In genomic region chr13:63050287-63050686, GRCh38 we compare ENCODE assay signal across 20 cellular contexts.
DNase-seq lines count a peak whose midpoint lies in the region; ATAC-seq, FAIRE-seq and TF ChIP-seq lines count a peak whose summit lies in the region.
"Had no signal": no experiment of that assay in that cellular context is flagged by ENCODE, and none has a peak within 500 bp of the region (broad histone marks: within the 10 kb centered on the region; RNA-seq: fewer than 3 reads in every experiment).

No MANE protein-coding gene starts in this region.

- POLR2A ChIA-PET in CD8-positive, alpha-beta T cell (lab: Charles Lee), result no interaction called here

- no peak overlapping the region for H3K27ac Mint-ChIP-seq in CD8-positive, alpha-beta T cell
- H3K27ac Mint-ChIP-seq: B cell; CD4-positive, alpha-beta T cell; CD8-positive, alpha-beta memory T cell had no signal

- no peak overlapping the region for H3K9ac ChIP-seq in kidney (ENCODE audit: low read length in 2 of 2)
- H3K9ac ChIP-seq: BLaER1 treated with 17β-estradiol and CSF1 and Interleukin-3, amounts not matched to agents 10 nM and 100 nM had no signal

- H3K27me3 Mint-ChIP-seq in CD8-positive, alpha-beta T cell (ENCODE audit: low read depth), result no peaks in the 10 kb centered on the region
- H3K27me3 Mint-ChIP-seq: B cell; CD4-positive, alpha-beta T cell; CD8-positive, alpha-beta memory T cell had no signal

- TF ChIP-seq CTCF in kidney (IDR thresholded peaks at IDR 0.05; ENCODE audit: borderline replicate concordance, extremely low read depth, insufficient read depth), result no peak
- no peak for TF ChIP-seq CTCF in CD8-positive, alpha-beta T cell (IDR thresholded peaks at IDR 0.05)

- CTCF ChIA-PET in CD8-positive, alpha-beta T cell (lab: Charles Lee), result no interaction called here

- no peaks in the 10 kb centered on the region for H3K36me3 ChIP-seq in kidney (ENCODE audit: control insufficient read depth in 1 of 2, insufficient read depth in 2 of 2, low read length in 2 of 2)
- H3K36me3 ChIP-seq in CD8-positive, alpha-beta T cell (ENCODE audit: insufficient read depth, low read length), result no peaks in the 10 kb centered on the region
- H3K36me3 ChIP-seq: BLaER1 treated with 17β-estradiol and CSF1 and Interleukin-3, amounts not matched to agents 10 nM and 100 nM had no signal

- peaks cover 31% of the 10 kb centered on the region for H3K9me3 Mint-ChIP-seq in CD8-positive, alpha-beta T cell

- H3K36me3 Mint-ChIP-seq in CD8-positive, alpha-beta T cell, result no peaks in the 10 kb centered on the region
- H3K36me3 Mint-ChIP-seq: CD8-positive, alpha-beta memory T cell had no signal

- no peak overlapping the region for H3K4me3 Mint-ChIP-seq in CD8-positive, alpha-beta T cell
- H3K4me3 Mint-ChIP-seq: B cell; CD4-positive, alpha-beta T cell; CD8-positive, alpha-beta memory T cell had no signal

- no peaks in the 10 kb centered on the region for H3K27me3 ChIP-seq in CD8-positive, alpha-beta T cell (ENCODE audit: insufficient read depth, low read length)
- H3K27me3 ChIP-seq: BLaER1 treated with 17β-estradiol and CSF1 and Interleukin-3, amounts not matched to agents 10 nM and 100 nM had no signal

- no peak overlapping the region for H3K27ac ChIP-seq in kidney (ENCODE audit: low read depth in 2 of 2, low read length in 2 of 2)
- H3K27ac ChIP-seq in CD8-positive, alpha-beta T cell (ENCODE audit: low read depth, low read length), result no peak overlapping the region
- H3K27ac ChIP-seq: A549; BLaER1 treated with 17β-estradiol and CSF1 and Interleukin-3, amounts not matched to agents 10 nM and 100 nM; C4-2B had no signal

- DNase-seq in kidney, result no peak
- DNase-seq in CD8-positive, alpha-beta T cell, result no peak
- DNase-seq: 8988T; AML-193; Calu3; CD4-positive, alpha-beta T cell; CD8-positive, alpha-beta memory T cell; COR-L47; DMS79 treated with DMSO at 0.1 percent for 48 hours; GDM1 had no signal

- no peaks in the 10 kb centered on the region for H3K4me1 ChIP-seq in kidney (ENCODE audit: control insufficient read depth in 1 of 2, insufficient read depth in 1 of 2, low read depth in 1 of 2, low read length in 2 of 2)
- H3K4me1 ChIP-seq in CD8-positive, alpha-beta T cell (ENCODE audit: insufficient read depth, low read length), result no peaks in the 10 kb centered on the region
- H3K4me1 ChIP-seq: A549; BLaER1 treated with 17β-estradiol and CSF1 and Interleukin-3, amounts not matched to agents 10 nM and 100 nM had no signal

- intact Hi-C loops in kidney (cut with DNase I), result no loop called here
- intact Hi-C loops in CD8-positive, alpha-beta T cell (cut with DNase I, micrococcal nuclease), result no loop called here

- ATAC-seq in GM21825 (IDR thresholded peaks at IDR 0.05; ENCODE audit: unreplicated experiment) (no peak), HG03565 (IDR thresholded peaks at IDR 0.05; ENCODE audit: unreplicated experiment) (no peak)
- no peak for ATAC-seq in CD8-positive, alpha-beta T cell
- ATAC-seq: A549, GM12878 had no signal

- no peaks in the 10 kb centered on the region for H3K9me3 ChIP-seq in kidney (ENCODE audit: control insufficient read depth in 1 of 2, low read length in 2 of 2)
- H3K9me3 ChIP-seq in CD8-positive, alpha-beta T cell (ENCODE audit: low read length), result no peaks in the 10 kb centered on the region
- H3K9me3 ChIP-seq: A549; BLaER1 treated with 17β-estradiol and CSF1 and Interleukin-3, amounts not matched to agents 10 nM and 100 nM had no signal

- no peak overlapping the region for H3K4me3 ChIP-seq in kidney (ENCODE audit: low read length in 2 of 2)
- no peak overlapping the region for H3K4me3 ChIP-seq in CD8-positive, alpha-beta T cell (ENCODE audit: low read depth, low read length)
- H3K4me3 ChIP-seq: A549; BLaER1 treated with 17β-estradiol and CSF1 and Interleukin-3, amounts not matched to agents 10 nM and 100 nM; GM12878 had no signal

- FAIRE-seq in G401.6 (lab: Jason Lieb, UNC), result peak; percentile 93
- FAIRE-seq in TTC549 (lab: Jason Lieb, UNC), result peak; percentile 74
- peak; percentile 37 for FAIRE-seq in kidney (lab: Jason Lieb, UNC)
- FAIRE-seq: GM12878, GM12892 had no signal

- H3K4me1 Mint-ChIP-seq in CD8-positive, alpha-beta T cell (ENCODE audit: low read depth), result no peaks in the 10 kb centered on the region
- H3K4me1 Mint-ChIP-seq: B cell; CD8-positive, alpha-beta memory T cell had no signal
